ENCODE assay signal across 10 cellular contexts in the genomic region with DNA sequence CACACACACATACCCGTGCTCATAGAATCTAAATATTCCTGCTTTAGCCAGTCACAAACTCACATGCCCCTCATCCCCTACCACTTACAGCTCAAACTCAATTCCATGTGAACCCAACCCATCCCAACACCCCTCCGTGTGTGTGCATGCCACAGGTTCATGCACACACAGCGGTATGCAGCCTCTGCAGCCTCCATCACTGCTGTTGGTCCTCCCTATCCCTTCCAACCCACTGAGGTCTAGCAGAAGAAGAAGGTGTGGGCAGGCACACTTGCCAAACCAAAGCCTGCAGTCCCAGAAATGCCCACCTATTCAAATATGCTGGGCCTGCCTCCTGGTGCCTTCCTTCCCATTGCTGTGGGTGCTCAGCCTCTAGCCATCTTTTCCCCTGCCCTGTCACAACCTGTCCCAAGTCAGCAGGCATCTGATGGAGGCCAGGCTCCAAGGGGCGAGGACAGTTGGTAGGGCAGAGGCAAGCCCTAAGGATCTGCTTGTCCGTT. TPM values are rescaled to one million over a fixed set of nuclear protein-coding genes. Genes with fewer than 3 reads are reported as not detected.
A peak's percentile ranks its signal among the peaks of the same experiment; 100 is the strongest.
DNase-seq lines count a peak whose midpoint lies in the region; ATAC-seq and TF ChIP-seq lines count a peak whose summit lies in the region.
"Had no signal": no experiment of that assay in that cellular context is flagged by ENCODE, and none has a peak within 500 bp of the region (broad histone marks: within the 10 kb centered on the region; RNA-seq: fewer than 3 reads in every experiment).

No MANE protein-coding gene starts in this region.

- CTCF ChIA-PET in activated CD4-positive, alpha-beta memory T cell treated with anti-CD3 and anti-CD28 coated beads, Interleukin-2, amount 10 ng/mL, durations not matched to agents 7 days and 5 days (lab: Charles Lee), result interaction anchor here (0.8 to 2.4 kb wide), 8 partner anchors 9 to 165 kb away, joined by 3 to 14 read pairs (median 6); partner anchors contain the start of genes C1orf50 and P3H1

- no peak overlapping the region for H3K4me3 ChIP-seq in right atrium auricular region

- no peaks in the 10 kb centered on the region for H3K9me3 ChIP-seq in right atrium auricular region

- peaks cover 0 to 18% of the 10 kb centered on the region in 2 donors for H3K4me1 ChIP-seq in right atrium auricular region

- peak overlapping the region; percentile 94 for H3K27ac Mint-ChIP-seq in activated CD4-positive, alpha-beta memory T cell treated with anti-CD3 and anti-CD28 coated beads, Interleukin-2, amount 10 ng/mL, durations not matched to agents 7 days and 5 days
- H3K27ac Mint-ChIP-seq in memory B cell, result peak overlapping the region; percentile 96

- peak overlapping the region; percentile 74 for H3K4me3 Mint-ChIP-seq in activated CD4-positive, alpha-beta memory T cell treated with anti-CD3 and anti-CD28 coated beads, Interleukin-2, amount 10 ng/mL, durations not matched to agents 7 days and 5 days
- peak overlapping the region; percentile 83 for H3K4me3 Mint-ChIP-seq in memory B cell

- no peak for TF ChIP-seq CTCF in right atrium auricular region (IDR thresholded peaks at IDR 0.05)

- no peaks in the 10 kb centered on the region for H3K27me3 Mint-ChIP-seq in activated CD4-positive, alpha-beta memory T cell treated with anti-CD3 and anti-CD28 coated beads, Interleukin-2, amount 10 ng/mL, durations not matched to agents 7 days and 5 days
- H3K27me3 Mint-ChIP-seq in memory B cell, result no peaks in the 10 kb centered on the region

- ATAC-seq in memory B cell (ENCODE audit: low read depth) (no peak), GM18517 (IDR thresholded peaks at IDR 0.05; ENCODE audit: unreplicated experiment) (no peak)

- H3K27ac ChIP-seq in right atrium auricular region, result no peak overlapping the region

- peak; percentile 70 for DNase-seq in cardiac septum (ENCODE audit: low spot score)
- no peak for DNase-seq in right atrium auricular region (ENCODE audit: low spot score)
- no peak for DNase-seq in activated CD4-positive, alpha-beta memory T cell treated with anti-CD3 and anti-CD28 coated beads, Interleukin-2, amount 10 ng/mL, durations not matched to agents 7 days and 5 days
- no peak for DNase-seq in memory B cell (ENCODE audit: low spot score in 2 of 2)
- peak; percentile 44 for DNase-seq in ureter (ENCODE audit: low spot score)
- DNase-seq in NCI-H748 (lab: John Stamatoyannopoulos, UW; ENCODE audit: unreplicated experiment), result no peak
- no peak for DNase-seq in NCI-H1048 (lab: John Stamatoyannopoulos, UW)
- DNase-seq: COR-L47, SHP77 treated with DMSO at 0.1 percent for 48 hours had no signal

- H3K4me1 Mint-ChIP-seq in activated CD4-positive, alpha-beta memory T cell treated with anti-CD3 and anti-CD28 coated beads, Interleukin-2, amount 10 ng/mL, durations not matched to agents 7 days and 5 days, result peaks cover 100% of the 10 kb centered on the region
- H3K4me1 Mint-ChIP-seq in memory B cell, result peaks cover 75% of the 10 kb centered on the region

- H3K9me3 Mint-ChIP-seq in activated CD4-positive, alpha-beta memory T cell treated with anti-CD3 and anti-CD28 coated beads, Interleukin-2, amount 10 ng/mL, durations not matched to agents 7 days and 5 days, result no peaks in the 10 kb centered on the region
- H3K9me3 Mint-ChIP-seq in memory B cell, result no peaks in the 10 kb centered on the region

- intact Hi-C loops in cardiac septum (cut with DNase I), result no loop called here

- H3K27me3 ChIP-seq in right atrium auricular region, result no peaks in the 10 kb centered on the region

- peaks cover 86% of the 10 kb centered on the region for H3K36me3 Mint-ChIP-seq in activated CD4-positive, alpha-beta memory T cell treated with anti-CD3 and anti-CD28 coated beads, Interleukin-2, amount 10 ng/mL, durations not matched to agents 7 days and 5 days (ENCODE audit: low read depth)
- peaks cover 34% of the 10 kb centered on the region for H3K36me3 Mint-ChIP-seq in memory B cell

- no peaks in the 10 kb centered on the region for H3K36me3 ChIP-seq in right atrium auricular region

- POLR2A ChIA-PET in activated CD4-positive, alpha-beta memory T cell treated with anti-CD3 and anti-CD28 coated beads, Interleukin-2, amount 10 ng/mL, durations not matched to agents 7 days and 5 days (lab: Charles Lee), result interaction anchor here (0.8 to 2.4 kb wide), 13 partner anchors 8 to 166 kb away, joined by 3 to 71 read pairs (median 5); partner anchors contain the start of genes C1orf50, ERMAP, P3H1 and SVBP

RNA-seq across cellular contexts. Expression of gene SLC2A1, which starts 26.2 kb away (rescaled TPM):
- total RNA-seq in cardiac septum, result 31.9 TPM
- total RNA-seq in right atrium auricular region, result 10 to 100 TPM; 25.0 to 51.5 TPM
- 100 to 1,000 TPM; 153 TPM for total RNA-seq in activated CD4-positive, alpha-beta memory T cell treated with anti-CD3 and anti-CD28 coated beads, Interleukin-2, amount 10 ng/mL, durations not matched to agents 7 days and 5 days
- total RNA-seq in ureter, result 246 TPM

Comparison
In these comparisons a context has a peak if more than half of its experiments do, and no peak if none do; other contexts are left out.
1. DNase-seq: peak in cardiac septum (single experiment) and ureter (single experiment); none in right atrium auricular region (single experiment), activated CD4-positive, alpha-beta memory T cell treated with anti-CD3 and anti-CD28 coated beads, Interleukin-2, amount 10 ng/mL, durations not matched to agents 7 days and 5 days (single experiment), memory B cell (0 of 2), NCI-H748 (single experiment) and NCI-H1048 (single experiment).